In the genomic region with DNA sequence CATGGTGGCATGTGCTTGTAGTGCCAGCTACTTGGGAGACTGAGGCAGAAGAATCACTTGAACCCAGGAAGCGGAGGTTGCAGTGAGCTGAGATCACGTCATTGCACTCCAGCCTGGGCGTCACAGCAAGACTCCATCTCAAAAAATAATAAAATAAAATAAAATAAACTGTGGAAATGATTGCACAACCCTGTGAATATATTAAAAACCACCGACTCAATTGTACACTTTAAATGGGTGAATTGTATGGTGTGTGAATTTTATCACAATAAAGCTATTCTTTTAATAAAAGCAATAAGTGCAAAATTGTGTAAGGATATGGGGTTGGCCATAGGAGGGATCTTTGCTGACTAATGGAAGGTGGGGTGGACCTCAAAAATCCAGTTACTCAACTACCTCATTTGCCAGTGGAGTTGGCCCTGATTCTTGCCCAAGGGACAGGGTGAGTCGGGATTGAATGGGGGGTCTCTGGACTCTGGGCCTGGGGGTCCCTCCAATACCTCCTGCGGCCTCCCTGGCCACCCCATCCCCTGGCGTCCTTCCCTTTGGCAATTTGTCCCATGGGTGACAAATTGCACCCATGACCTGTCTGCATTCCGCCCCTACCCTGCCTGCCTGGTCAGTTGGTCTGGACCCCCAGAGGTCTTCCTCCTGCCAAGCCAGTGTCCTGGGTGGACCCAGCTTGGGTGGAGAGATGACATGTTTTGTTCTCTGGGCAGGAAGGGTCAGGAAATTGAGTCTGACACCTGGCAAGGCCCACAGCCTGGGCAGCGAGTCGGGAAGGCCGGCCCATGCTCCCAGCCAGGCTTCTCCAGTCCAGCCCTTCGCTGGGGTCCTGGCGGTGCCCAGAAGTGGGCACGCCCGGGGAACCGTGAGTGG, we compare ENCODE assay signal across 20 cellular contexts.
A peak's percentile ranks its signal among the peaks of the same experiment; 100 is the strongest.
DNase-seq lines count a peak whose midpoint lies in the region; ATAC-seq and TF ChIP-seq lines count a peak whose summit lies in the region.
"Had no signal": no experiment of that assay in that cellular context is flagged by ENCODE, and none has a peak within 500 bp of the region (broad histone marks: within the 10 kb centered on the region; RNA-seq: fewer than 3 reads in every experiment).

No MANE protein-coding gene starts in this region.

- peak overlapping the region; percentile 48 for H3K18ac ChIP-seq in neuronal stem cell (ENCODE audit: low read length)

- CTCF ChIA-PET in MCF 10A (lab: Yijun Ruan, JAX) = interaction anchor here (0.6 kb wide), 2 partner anchors 68 to 1892 kb away, joined by 3 read pairs; no protein-coding TSS in a partner anchor

- no peak overlapping the region for H2BK120ac ChIP-seq in neuronal stem cell (ENCODE audit: low read depth, low read length)

- no peak overlapping the region for H3K27ac Mint-ChIP-seq in MCF 10A (ENCODE audit: low read depth, unreplicated experiment)
- H3K27ac Mint-ChIP-seq: CD4-positive, alpha-beta T cell; GM23338 had no signal

- POLR2A ChIA-PET in MCF 10A (lab: Yijun Ruan, JAX) = no interaction called here

- no peak for TF ChIP-seq CTCF in breast epithelium (IDR thresholded peaks at IDR 0.05)
- no peak for TF ChIP-seq CTCF in MCF 10A (IDR thresholded peaks at IDR 0.05; ENCODE audit: unreplicated experiment)

- no peaks in the 10 kb centered on the region for H3K79me1 ChIP-seq in neuronal stem cell (ENCODE audit: low read depth, low read length)

- H3K27me3 Mint-ChIP-seq in MCF 10A (ENCODE audit: insufficient read depth, unreplicated experiment) = peaks cover 5% of the 10 kb centered on the region
- H3K27me3 Mint-ChIP-seq: CD4-positive, alpha-beta T cell had no signal

- H2AK5ac ChIP-seq in neuronal stem cell (ENCODE audit: low read depth, low read length) = peak overlapping the region; percentile 53

- no peak overlapping the region for H3K4me3 Mint-ChIP-seq in MCF 10A (ENCODE audit: unreplicated experiment)
- H3K4me3 Mint-ChIP-seq: CD4-positive, alpha-beta T cell; GM23338 had no signal

- H3K14ac ChIP-seq in neuronal stem cell (ENCODE audit: low read length) = no peak overlapping the region

- WGBS in neuronal stem cell (ENCODE audit: extremely low coverage in 2 of 2, insufficient read length in 2 of 2, insufficient replicate concordance in 1 of 2), 2 donors = no CpG with 5 or more reads among the region's 16 CpGs

- no TSS peak for BruUV-seq in MCF 10A (replicated peaks; lab: Mats Ljungman, UMichigan)

- H3K4me3 ChIP-seq in breast epithelium = no peak overlapping the region
- no peak overlapping the region for H3K4me3 ChIP-seq in neuronal stem cell (ENCODE audit: low read length in 2 of 2)
- H3K4me3 ChIP-seq: GM23338 had no signal

- peaks cover 0 to 19% of the 10 kb centered on the region in 2 donors for H3K9me3 ChIP-seq in breast epithelium
- H3K9me3 ChIP-seq in neuronal stem cell (replicated peaks in 1 of 2; ENCODE audit: control insufficient read depth in 2 of 2, insufficient read depth in 1 of 2, low read depth in 1 of 2, low read length in 2 of 2) = peaks cover 0 to 2% of the 10 kb centered on the region in 2 donors
- H3K9me3 ChIP-seq: BE2C had no signal

- no peak overlapping the region for H3K4ac ChIP-seq in neuronal stem cell (ENCODE audit: low read length)

- H2BK12ac ChIP-seq in neuronal stem cell (ENCODE audit: low read length) = no peak overlapping the region

- H2AFZ ChIP-seq in neuronal stem cell (ENCODE audit: low read length) = no peak overlapping the region
- H2AFZ ChIP-seq: GM23338 had no signal

- H3K27ac ChIP-seq in breast epithelium = no peak overlapping the region
- no peak overlapping the region for H3K27ac ChIP-seq in neuronal stem cell (replicated peaks; ENCODE audit: low read length)

- H3K4me1 Mint-ChIP-seq in MCF 10A (ENCODE audit: insufficient read depth, unreplicated experiment) = no peaks in the 10 kb centered on the region

- no peak overlapping the region for H4K91ac ChIP-seq in neuronal stem cell (ENCODE audit: low read depth, low read length, poor library complexity)

- H3K4me2 ChIP-seq in neuronal stem cell (ENCODE audit: insufficient read depth, low read length, poor library complexity, severe bottlenecking) = peak overlapping the region; percentile 18
- H3K4me2 ChIP-seq: GM23338 had no signal

- DNase-seq in breast epithelium (ENCODE audit: low spot score in 2 of 2) = peak; percentile 15 to 43
- DNase-seq in MCF 10A (ENCODE audit: unreplicated experiment) = no peak
- DNase-seq in neuronal stem cell (ENCODE audit: low spot score) = no peak
- peak; percentile 29 for DNase-seq in ureter (ENCODE audit: low spot score)
- no peak for DNase-seq in NCI-H2107 (lab: John Stamatoyannopoulos, UW)
- DNase-seq in SW 1271 (lab: John Stamatoyannopoulos, UW) = no peak
- DNase-seq: BE2C; Caco-2; CD4-positive, alpha-beta T cell; GF-D8; KG1; MV-4-11; NCI-H187; NCI-H2227 treated with DMSO at 0.1 percent for 48 hours; NCI-H510A treated with DMSO at 0.1 percent for 48 hours; OCI-M1; SHP77 had no signal

- no peak overlapping the region for H3K23ac ChIP-seq in neuronal stem cell (ENCODE audit: low read depth, low read length, poor library complexity)

- H3K36me3 ChIP-seq in breast epithelium (no peaks in the 10 kb centered on the region), neuronal stem cell (replicated peaks in 1 of 2; ENCODE audit: control insufficient read depth in 2 of 2, insufficient read depth in 2 of 2, low read length in 2 of 2) (no peaks in the 10 kb centered on the region)
- H3K36me3 ChIP-seq: BE2C had no signal

- intact Hi-C loops in breast epithelium (cut with DNase I; ENCODE audit: low total_unique reads) = no loop called here
- intact Hi-C loops in MCF 10A (cut with micrococcal nuclease) = no loop called here

- peaks cover 27% of the 10 kb centered on the region for H3K9me3 Mint-ChIP-seq in MCF 10A (ENCODE audit: unreplicated experiment)

- H2BK15ac ChIP-seq in neuronal stem cell (ENCODE audit: low read length) = no peak overlapping the region

- TF ChIP-seq POLR2A in breast epithelium (IDR thresholded peaks at IDR 0.05) = no peak

- no peaks in the 10 kb centered on the region for H3K36me3 Mint-ChIP-seq in MCF 10A (ENCODE audit: insufficient read depth, unreplicated experiment)

- ATAC-seq in esophagus mucosa (peak; percentile 55), GM21447 (IDR thresholded peaks at IDR 0.05; ENCODE audit: unreplicated experiment) (no peak)
- ATAC-seq: GM23338 had no signal

- H4K8ac ChIP-seq in neuronal stem cell (ENCODE audit: low read depth, low read length) = no peak overlapping the region

- H3K9ac ChIP-seq in neuronal stem cell (ENCODE audit: low read depth, low read length, poor library complexity) = no peak overlapping the region

- H3K27me3 ChIP-seq in breast epithelium = no peaks in the 10 kb centered on the region
- H3K27me3 ChIP-seq in neuronal stem cell (ENCODE audit: control insufficient read depth in 3 of 3, insufficient read depth in 3 of 3, low read depth in 1 of 3, low read length in 3 of 3) = no peaks in the 10 kb centered on the region
- H3K27me3 ChIP-seq: BE2C had no signal

- H3K4me1 ChIP-seq in breast epithelium = no peaks in the 10 kb centered on the region
- H3K4me1 ChIP-seq in neuronal stem cell (ENCODE audit: control insufficient read depth in 2 of 2, insufficient read depth in 1 of 2, low read depth in 1 of 2, low read length in 2 of 2) = no peaks in the 10 kb centered on the region
- H3K4me1 ChIP-seq: BE2C, Caco-2 had no signal

- no peak overlapping the region for H2BK5ac ChIP-seq in neuronal stem cell (ENCODE audit: low read length)

Comparison
In these comparisons a context has a peak if more than half of its experiments do, and no peak if none do; other contexts are left out.
1. DNase-seq: peak in breast epithelium (2 of 2) and ureter (single experiment); none in MCF 10A (single experiment), neuronal stem cell (single experiment), NCI-H2107 (single experiment) and SW 1271 (0 of 2).